23 cellular contexts compared by ENCODE assay signal in the genomic region with DNA sequence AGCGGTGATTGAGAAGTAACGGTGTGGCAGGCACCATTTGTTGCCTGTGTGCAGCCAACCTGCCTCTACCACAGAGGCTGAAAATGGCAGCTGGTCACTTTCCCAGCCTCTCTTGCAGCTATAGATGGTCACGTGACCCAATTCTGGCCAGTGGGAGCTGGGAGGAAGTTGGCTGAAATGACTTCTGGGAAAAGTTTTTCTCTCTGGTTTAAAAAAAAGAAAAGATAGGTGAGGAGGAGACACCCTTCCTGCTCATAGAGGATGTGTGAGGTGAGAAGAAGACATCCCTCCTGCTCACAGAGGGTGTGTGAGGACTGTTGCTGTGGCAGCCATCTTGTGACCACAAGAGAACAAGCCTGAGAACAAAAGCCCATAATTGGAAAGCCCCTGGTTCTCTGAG.
A peak's percentile ranks its signal among the peaks of the same experiment; 100 is the strongest.
DNase-seq lines count a peak whose midpoint lies in the region; ATAC-seq, FAIRE-seq and TF ChIP-seq lines count a peak whose summit lies in the region.
"Had no signal": no experiment of that assay in that cellular context is flagged by ENCODE, and none has a peak within 500 bp of the region (broad histone marks: within the 10 kb centered on the region; RNA-seq: fewer than 3 reads in every experiment).

No MANE protein-coding gene starts in this region.

- no peak for TF ChIP-seq CTCF in GM12878 (IDR thresholded peaks at IDR 0.05 in 2 of 3, conservative IDR thresholded peaks at IDR 0.05 in 1 of 3; ENCODE audit: control insufficient read depth in 2 of 3, extremely low read depth in 1 of 3, insufficient read depth in 1 of 3, low read depth in 3 of 3, low read length in 3 of 3)

- H3K9me3 Mint-ChIP-seq in activated naive CD4-positive, alpha-beta T cell treated with anti-CD3 and anti-CD28 coated beads, Interleukin-2, amount 10 ng/mL, durations not matched to agents 7 days and 5 days: peaks cover 21% of the 10 kb centered on the region
- H3K9me3 Mint-ChIP-seq in stimulated activated naive B cell treated with anti-CD40 and anti-IgM and Interleukin-4, amounts not matched to agents 10 μg/mL and 1 μg/mL and 100 μg/mL, for 72 hours: peaks cover 6 to 7% of the 10 kb centered on the region in 2 donors

- SMC1A ChIA-PET in GM12878 (lab: Charles Lee; ENCODE audit: uncharacterized antibody, unreplicated experiment): no interaction called here

- peaks cover 24% of the 10 kb centered on the region for H3K4me1 Mint-ChIP-seq in activated naive CD4-positive, alpha-beta T cell treated with anti-CD3 and anti-CD28 coated beads, Interleukin-2, amount 10 ng/mL, durations not matched to agents 7 days and 5 days
- peaks cover 2 to 12% of the 10 kb centered on the region in 2 donors for H3K4me1 Mint-ChIP-seq in stimulated activated naive B cell treated with anti-CD40 and anti-IgM and Interleukin-4, amounts not matched to agents 10 μg/mL and 1 μg/mL and 100 μg/mL, for 72 hours

- FAIRE-seq in GM12878 (lab: Jason Lieb, UNC) (no peak), H54 (lab: Jason Lieb, UNC) (no peak)

- peaks cover 6% of the 10 kb centered on the region; the same call in 1 of the 2 replicates for H3K9me3 ChIP-seq in SK-N-MC (ENCODE audit: low read depth, low read length)
- H3K9me3 ChIP-seq in GM12878 (replicated peaks; ENCODE audit: control insufficient read depth, insufficient read depth, low read length): peaks cover 15% of the 10 kb centered on the region
- H3K9me3 ChIP-seq: Caco-2, gastrocnemius medialis, SK-N-SH, vagina had no signal

- H3K36me3 Mint-ChIP-seq in activated naive CD4-positive, alpha-beta T cell treated with anti-CD3 and anti-CD28 coated beads, Interleukin-2, amount 10 ng/mL, durations not matched to agents 7 days and 5 days: peaks cover 8% of the 10 kb centered on the region
- H3K36me3 Mint-ChIP-seq in stimulated activated naive B cell treated with anti-CD40 and anti-IgM and Interleukin-4, amounts not matched to agents 10 μg/mL and 1 μg/mL and 100 μg/mL, for 72 hours: peaks cover 3 to 12% of the 10 kb centered on the region in 2 donors

- in situ Hi-C loops in GM12878 (cut with MboI): no loop called here

- RAD21 ChIA-PET in GM12878 (lab: Charles Lee; ENCODE audit: unreplicated experiment): no interaction called here

- H4K20me1 ChIP-seq in GM12878 (ENCODE audit: control insufficient read depth, insufficient read depth): no peaks in the 10 kb centered on the region

- no peaks in the 10 kb centered on the region for H3K36me3 ChIP-seq in SK-N-MC (ENCODE audit: insufficient read depth, low read length)
- no peaks in the 10 kb centered on the region for H3K36me3 ChIP-seq in GM12878 (ENCODE audit: control insufficient read depth in 2 of 2, insufficient read depth in 2 of 2, low read length in 1 of 2)
- H3K36me3 ChIP-seq: brain microvascular endothelial cell, gastrocnemius medialis, vagina had no signal

- TF ChIP-seq POLR2A in GM12878 (IDR thresholded peaks at IDR 0.05; ENCODE audit: low read depth, low read length) (no peak), H54 (IDR thresholded peaks at IDR 0.05; ENCODE audit: low read depth, low read length) (no peak)

- no peak for TF ChIP-seq RAD21 in GM12878 (IDR thresholded peaks at IDR 0.05; ENCODE audit: insufficient read depth, low read depth, low read length)

- H3K27me3 ChIP-seq in GM12878 (replicated peaks in 1 of 2; ENCODE audit: control insufficient read depth in 2 of 2, insufficient read depth in 2 of 2, low read length in 1 of 2): no peaks in the 10 kb centered on the region
- H3K27me3 ChIP-seq: gastrocnemius medialis, vagina had no signal

- no TSS peak for BruUV-seq in GM12878 (replicated peaks; lab: Mats Ljungman, UMichigan)

- H3K4me1 ChIP-seq in GM12878 (ENCODE audit: control insufficient read depth, insufficient read depth, low read length): peaks cover 12% of the 10 kb centered on the region
- H3K4me1 ChIP-seq: Caco-2, vagina had no signal

- CTCF ChIA-PET in activated naive CD4-positive, alpha-beta T cell treated with anti-CD3 and anti-CD28 coated beads, Interleukin-2, amount 10 ng/mL, durations not matched to agents 7 days and 5 days (lab: Charles Lee): no interaction called here
- CTCF ChIA-PET in GM12878 (lab: Yijun Ruan, JAX): interaction anchor here (0.6 to 0.7 kb wide), 2 partner anchors 129 to 174 kb away, joined by 3 read pairs; no protein-coding TSS in a partner anchor

- H3K9ac ChIP-seq in SK-N-MC (ENCODE audit: insufficient read length) (no peak overlapping the region), GM12878 (ENCODE audit: control insufficient read depth, insufficient read depth, low read length) (no peak overlapping the region)
- H3K9ac ChIP-seq: SK-N-SH had no signal

- H3K27ac ChIP-seq in SK-N-MC (peak overlapping the region; percentile 62), GM12878 (ENCODE audit: control insufficient read depth, insufficient read depth) (peak overlapping the region; percentile 16; the same call in 1 of the 2 replicates)
- H3K27ac ChIP-seq: brain microvascular endothelial cell, gastrocnemius medialis, vagina had no signal

- H3K4me3 Mint-ChIP-seq in activated naive CD4-positive, alpha-beta T cell treated with anti-CD3 and anti-CD28 coated beads, Interleukin-2, amount 10 ng/mL, durations not matched to agents 7 days and 5 days: no peak overlapping the region
- no peak overlapping the region for H3K4me3 Mint-ChIP-seq in stimulated activated naive B cell treated with anti-CD40 and anti-IgM and Interleukin-4, amounts not matched to agents 10 μg/mL and 1 μg/mL and 100 μg/mL, for 72 hours

- peak; percentile 44 for DNase-seq in activated naive CD4-positive, alpha-beta T cell treated with anti-CD3 and anti-CD28 coated beads, Interleukin-2, amount 10 ng/mL, durations not matched to agents 7 days and 5 days
- DNase-seq in activated naive CD4-positive, alpha-beta T cell treated with Interleukin-2 at 50 U/mL for 16 hours: no peak
- DNase-seq in SK-N-MC (ENCODE audit: low read depth, low spot score) (no peak), GM12878 (ENCODE audit: low read depth, low spot score) (no peak), H54 (ENCODE audit: insufficient read length, low spot score) (no peak), SK-N-DZ (ENCODE audit: low spot score) (no peak)
- no peak for DNase-seq in stimulated activated naive B cell treated with anti-CD40 and anti-IgM and Interleukin-4, amounts not matched to agents 10 μg/mL and 1 μg/mL and 100 μg/mL, for 72 hours
- DNase-seq: activated CD8-positive, alpha-beta memory T cell treated with anti-CD3 and anti-CD28 coated beads for 24 hours; activated gamma-delta T cell; brain microvascular endothelial cell; Caco-2; erythroblast; gastrocnemius medialis; IMR-90; midbrain; NCI-H1048; NCI-H748 treated with DMSO at 0.1 percent for 48 hours; SK-N-SH; stimulated activated CD4-positive, alpha-beta T cell treated with anti-CD3 and anti-CD28 coated beads, Interleukin-1b, Interleukin-23, amount 100 ng/mL, for 48 hours; substantia nigra had no signal

- peaks cover 59% of the 10 kb centered on the region for H3K27me3 Mint-ChIP-seq in activated naive CD4-positive, alpha-beta T cell treated with anti-CD3 and anti-CD28 coated beads, Interleukin-2, amount 10 ng/mL, durations not matched to agents 7 days and 5 days
- H3K27me3 Mint-ChIP-seq in stimulated activated naive B cell treated with anti-CD40 and anti-IgM and Interleukin-4, amounts not matched to agents 10 μg/mL and 1 μg/mL and 100 μg/mL, for 72 hours: peaks cover 15 to 16% of the 10 kb centered on the region in 2 donors

- POLR2A ChIA-PET in GM12878 (lab: Charles Lee): no interaction called here

- peak; percentile 65 for ATAC-seq in GM12878
- ATAC-seq in stimulated activated naive B cell treated with anti-CD40 and anti-IgM and Interleukin-4, amounts not matched to agents 10 μg/mL and 1 μg/mL and 100 μg/mL, for 72 hours (replicated peaks): peak; percentile 63
- ATAC-seq in HG02588 (IDR thresholded peaks at IDR 0.05; ENCODE audit: unreplicated experiment): no peak
- ATAC-seq: gastrocnemius medialis, sciatic nerve had no signal

- H3K4me2 ChIP-seq in GM12878 (ENCODE audit: control insufficient read depth, insufficient read depth): no peak overlapping the region
- H3K4me2 ChIP-seq: SK-N-SH had no signal

- H2AFZ ChIP-seq in GM12878 (ENCODE audit: control insufficient read depth, low read depth, low read length): no peak overlapping the region

- no peak for TF ChIP-seq EP300 in GM12878 (IDR thresholded peaks at IDR 0.05; ENCODE audit: borderline replicate concordance in 1 of 2, control insufficient read depth in 1 of 2, low read depth in 2 of 2, low read length in 2 of 2)

- intact Hi-C loops in GM12878 (cut with micrococcal nuclease; ENCODE audit: unreplicated experiment): no loop called here

- no peaks in the 10 kb centered on the region for H3K79me2 ChIP-seq in GM12878 (ENCODE audit: control insufficient read depth, insufficient read depth, low read length)

- 80% methylated on average over 3 of the region's 3 CpGs for WGBS in GM12878 (ENCODE audit: insufficient coverage, insufficient replicate concordance, low lambda C conversion rate, missing lambda C conversion rate)

- H3K4me3 ChIP-seq in SK-N-MC (no peak overlapping the region), GM12878 (no peak overlapping the region)
- H3K4me3 ChIP-seq: gastrocnemius medialis, vagina had no signal

- H3K27ac Mint-ChIP-seq in activated naive CD4-positive, alpha-beta T cell treated with anti-CD3 and anti-CD28 coated beads, Interleukin-2, amount 10 ng/mL, durations not matched to agents 7 days and 5 days: peak overlapping the region; percentile 83
- H3K27ac Mint-ChIP-seq in stimulated activated naive B cell treated with anti-CD40 and anti-IgM and Interleukin-4, amounts not matched to agents 10 μg/mL and 1 μg/mL and 100 μg/mL, for 72 hours: peak overlapping the region; percentile 22

TF ChIP-seq in GM12878, 131 proteins besides CTCF, POLR2A, EP300 and RAD21 (continues in another document):
- TF ChIP-seq RAD51 (IDR thresholded peaks at IDR 0.05) (peak; percentile 88), YY1 (IDR thresholded peaks at IDR 0.05; ENCODE audit: low read depth, low read length) (peak; percentile 91), USF1 (IDR thresholded peaks at IDR 0.05; ENCODE audit: borderline replicate concordance, extremely low read length, insufficient read depth, low read depth, low read length) (peak; percentile 63), SMARCA5 (IDR thresholded peaks at IDR 0.05) (no peak), SREBF1 (IDR thresholded peaks at IDR 0.05; ENCODE audit: low read length) (no peak), RUNX3 (IDR thresholded peaks at IDR 0.05; ENCODE audit: low read length) (peak; percentile 85), CBFB (IDR thresholded peaks at IDR 0.05; ENCODE audit: low read depth) (peak; percentile 69), CBX5 (IDR thresholded peaks at IDR 0.05; ENCODE audit: low read depth) (peak; percentile 98), IKZF1 (conservative IDR thresholded peaks at IDR 0.05) (no peak), DPF2 (IDR thresholded peaks at IDR 0.05) (no peak)
